ENCODE assay signal across 1 cellular context in the genomic region with DNA sequence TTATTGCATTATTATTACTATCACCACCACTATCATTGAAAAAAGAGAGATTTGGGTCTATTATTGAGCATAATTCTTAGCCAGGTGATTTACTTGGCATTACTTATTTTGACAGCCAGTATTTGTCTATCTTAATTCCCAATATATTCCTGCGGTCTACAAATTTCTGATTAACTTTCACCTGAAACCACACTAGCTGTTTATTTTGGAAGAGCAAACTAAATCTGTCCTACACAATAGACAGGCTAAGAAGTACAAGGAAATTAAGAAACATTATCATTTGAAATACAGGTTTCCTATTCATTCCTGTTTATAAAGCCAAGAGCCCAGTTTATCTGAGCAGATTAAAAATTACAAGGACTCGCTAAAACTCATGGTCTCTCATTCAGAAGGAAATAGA.
TF ChIP-seq lines count a peak whose summit lies in the region.

No MANE protein-coding gene starts in this region.

TF ChIP-seq in HepG2, 621 proteins besides CTCF, POLR2A, EP300 and RAD21:
- TF ChIP-seq PHF8 (CRISPR knock-in tag; IDR thresholded peaks at IDR 0.05) (no peak), ONECUT2 (CRISPR knock-in tag; IDR thresholded peaks at IDR 0.05) (no peak), ZKSCAN1 (IDR thresholded peaks at IDR 0.05; ENCODE audit: low read length) (no peak), FOXJ3 (CRISPR knock-in tag; IDR thresholded peaks at IDR 0.05; ENCODE audit: borderline replicate concordance) (no peak), NONO (IDR thresholded peaks at IDR 0.05) (no peak), NONO (CRISPR knock-in tag; conservative IDR thresholded peaks at IDR 0.05) (no peak), RXRB (CRISPR knock-in tag; IDR thresholded peaks at IDR 0.05; ENCODE audit: borderline replicate concordance) (no peak), RBM39 (IDR thresholded peaks at IDR 0.05; ENCODE audit: low read depth, low read length, poor library complexity, severe bottlenecking) (no peak), ZMYM4 (CRISPR knock-in tag; IDR thresholded peaks at IDR 0.05) (no peak), POLR2AphosphoS5 (IDR thresholded peaks at IDR 0.05; ENCODE audit: low read depth, low read length) (no peak), NFRKB (IDR thresholded peaks at IDR 0.05) (no peak), CCAR2 (optimal IDR thresholded peaks at IDR 0.05; ENCODE audit: low read depth, low read length) (no peak), MXD3 (CRISPR knock-in tag; IDR thresholded peaks at IDR 0.05) (no peak)
- TF ChIP-seq, protein P1, sequence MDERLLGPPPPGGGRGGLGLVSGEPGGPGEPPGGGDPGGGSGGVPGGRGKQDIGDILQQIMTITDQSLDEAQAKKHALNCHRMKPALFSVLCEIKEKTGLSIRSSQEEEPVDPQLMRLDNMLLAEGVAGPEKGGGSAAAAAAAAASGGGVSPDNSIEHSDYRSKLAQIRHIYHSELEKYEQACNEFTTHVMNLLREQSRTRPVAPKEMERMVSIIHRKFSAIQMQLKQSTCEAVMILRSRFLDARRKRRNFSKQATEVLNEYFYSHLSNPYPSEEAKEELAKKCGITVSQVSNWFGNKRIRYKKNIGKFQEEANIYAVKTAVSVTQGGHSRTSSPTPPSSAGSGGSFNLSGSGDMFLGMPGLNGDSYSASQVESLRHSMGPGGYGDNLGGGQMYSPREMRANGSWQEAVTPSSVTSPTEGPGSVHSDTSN (CRISPR knock-in tag; IDR thresholded peaks at IDR 0.05): no peak
TF ChIP-seq in HepG2: peak in this region for 0.
